In the genomic region with DNA sequence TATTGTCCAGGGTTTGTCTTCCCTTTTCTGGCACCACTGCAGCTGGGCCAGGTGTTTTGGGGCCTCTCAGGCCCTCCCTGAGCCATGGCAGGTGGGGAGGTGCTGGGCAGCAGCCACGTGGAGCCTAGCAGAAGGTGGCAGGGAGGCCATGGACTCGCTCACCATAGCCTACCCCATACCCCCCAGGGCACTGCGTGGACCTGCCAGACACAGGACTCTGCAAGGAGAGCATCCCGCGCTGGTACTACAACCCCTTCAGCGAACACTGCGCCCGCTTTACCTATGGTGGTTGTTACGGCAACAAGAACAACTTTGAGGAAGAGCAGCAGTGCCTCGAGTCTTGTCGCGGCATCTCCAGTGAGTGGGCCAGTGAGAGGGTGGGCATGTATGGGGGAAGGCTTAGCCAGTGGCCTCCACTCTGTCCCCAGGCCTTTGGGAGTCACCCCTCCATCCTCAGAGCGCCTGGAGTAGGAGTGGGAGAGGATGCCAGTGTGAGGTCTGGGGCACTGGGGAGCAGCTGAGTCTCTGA, we compare ENCODE assay signal across 21 cellular contexts. TPM values are rescaled to one million over a fixed set of nuclear protein-coding genes. Genes with fewer than 3 reads are reported as not detected.
"Had no signal": no experiment of that assay in that cellular context is flagged by ENCODE, and none has a peak within 500 bp of the region (broad histone marks: within the 10 kb centered on the region; RNA-seq: fewer than 3 reads in every experiment).

No MANE protein-coding gene starts in this region.

- H3K4me3 ChIP-seq: adrenal gland, coronary artery, gastrocnemius medialis, heart right ventricle, left lung, testis had no signal

- H3K27ac Mint-ChIP-seq: activated naive CD4-positive, alpha-beta T cell treated with anti-CD3 and anti-CD28 coated beads, Interleukin-2, amount 10 ng/mL, durations not matched to agents 7 days and 5 days; activated T-helper 1 cell treated with anti-CD3 and anti-CD28 coated beads, Interleukin-12 subunit alpha, Interleukin-12 subunit beta, Interleukin-2, Interleukin-4 antibody, amounts not matched to agents 30 ng/mL and 10 ng/mL and 1 ng/mL, durations not matched to agents 14 hours and 24 hours and 36 hours; natural killer cell treated with Interleukin-12 subunit alpha and Interleukin-12 subunit beta and Interleukin-15 and Interleukin-18, amount 100 ng/mL, for 72 hours; T-cell had no signal

- H3K36me3 Mint-ChIP-seq: activated naive CD4-positive, alpha-beta T cell treated with anti-CD3 and anti-CD28 coated beads, Interleukin-2, amount 10 ng/mL, durations not matched to agents 7 days and 5 days; natural killer cell treated with Interleukin-12 subunit alpha and Interleukin-12 subunit beta and Interleukin-15 and Interleukin-18, amount 100 ng/mL, for 72 hours; T-cell had no signal

- H3K4me3 Mint-ChIP-seq: activated naive CD4-positive, alpha-beta T cell treated with anti-CD3 and anti-CD28 coated beads, Interleukin-2, amount 10 ng/mL, durations not matched to agents 7 days and 5 days; activated T-helper 1 cell treated with anti-CD3 and anti-CD28 coated beads, Interleukin-12 subunit alpha, Interleukin-12 subunit beta, Interleukin-2, Interleukin-4 antibody, amounts not matched to agents 30 ng/mL and 10 ng/mL and 1 ng/mL, durations not matched to agents 14 hours and 24 hours and 36 hours; natural killer cell treated with Interleukin-12 subunit alpha and Interleukin-12 subunit beta and Interleukin-15 and Interleukin-18, amount 100 ng/mL, for 72 hours; stimulated activated naive CD8-positive, alpha-beta T cell treated with anti-CD3 and anti-CD28 coated beads, Interleukin-15, amount 100 ng/mL, for 72 hours; T-cell had no signal

- H3K4me1 ChIP-seq: gastrocnemius medialis, testis had no signal

- H3K27ac ChIP-seq: adrenal gland, coronary artery, gastrocnemius medialis, heart right ventricle, left lung, testis, WERI-Rb-1 had no signal

- FAIRE-seq: endothelial cell of umbilical vein had no signal

- H3K36me3 ChIP-seq: adrenal gland, gastrocnemius medialis, heart right ventricle, WERI-Rb-1 had no signal

- H3K9me3 Mint-ChIP-seq: activated naive CD4-positive, alpha-beta T cell treated with anti-CD3 and anti-CD28 coated beads, Interleukin-2, amount 10 ng/mL, durations not matched to agents 7 days and 5 days; activated T-helper 1 cell treated with anti-CD3 and anti-CD28 coated beads, Interleukin-12 subunit alpha, Interleukin-12 subunit beta, Interleukin-2, Interleukin-4 antibody, amounts not matched to agents 30 ng/mL and 10 ng/mL and 1 ng/mL, durations not matched to agents 14 hours and 24 hours and 36 hours; natural killer cell treated with Interleukin-12 subunit alpha and Interleukin-12 subunit beta and Interleukin-15 and Interleukin-18, amount 100 ng/mL, for 72 hours; stimulated activated naive CD8-positive, alpha-beta T cell treated with anti-CD3 and anti-CD28 coated beads, Interleukin-15, amount 100 ng/mL, for 72 hours; T-cell had no signal

- H3K27me3 ChIP-seq: adrenal gland, gastrocnemius medialis, left lung, testis had no signal

- DNase-seq: activated CD4-positive, alpha-beta T cell treated with anti-CD3 and anti-CD28 coated beads for 4 hours; activated naive CD4-positive, alpha-beta T cell treated with anti-CD3 and anti-CD28 coated beads, Interleukin-2, amount 10 ng/mL, durations not matched to agents 7 days and 5 days; adrenal gland; caudate nucleus; effector CD4-positive, alpha-beta T cell; gastrocnemius medialis; heart right ventricle; islet precursor cell; left lung; occipital lobe; stimulated activated CD4-positive, alpha-beta T cell treated with anti-CD3 and anti-CD28 coated beads, Interleukin-4, amount 100 ng/mL, for 1 hour; stimulated activated CD8-positive, alpha-beta memory T cell treated with anti-CD3 and anti-CD28 coated beads, Interleukin-4, amount 100 ng/mL, for 48 hours; stimulated activated naive CD8-positive, alpha-beta T cell treated with anti-CD3 and anti-CD28 coated beads, Interleukin-15, amount 100 ng/mL, for 72 hours; T-cell; testis; WERI-Rb-1 had no signal

- ATAC-seq: gastrocnemius medialis; heart right ventricle; left lung; natural killer cell treated with Interleukin-12 subunit alpha and Interleukin-12 subunit beta and Interleukin-15 and Interleukin-18, amount 100 ng/mL, for 72 hours; stimulated activated naive CD8-positive, alpha-beta T cell treated with anti-CD3 and anti-CD28 coated beads, Interleukin-15, amount 100 ng/mL, for 72 hours; T-cell had no signal

- H3K27me3 Mint-ChIP-seq: stimulated activated naive CD8-positive, alpha-beta T cell treated with anti-CD3 and anti-CD28 coated beads, Interleukin-15, amount 100 ng/mL, for 72 hours; T-cell had no signal

- H3K9me3 ChIP-seq: adrenal gland, gastrocnemius medialis, heart right ventricle, left lung, testis had no signal

RNA-seq across cellular contexts. Expression of a gene that starts 18.3 kb away (rescaled TPM):
- total RNA-seq: gastrocnemius medialis; heart right ventricle; natural killer cell treated with Interleukin-12 subunit alpha and Interleukin-12 subunit beta and Interleukin-15 and Interleukin-18, amount 100 ng/mL, for 72 hours; T-cell had no signal

RNA-seq across cellular contexts. Expression of a gene that starts 27.3 kb away (rescaled TPM):
- total RNA-seq: activated T-helper 1 cell treated with anti-CD3 and anti-CD28 coated beads, Interleukin-12 subunit alpha, Interleukin-12 subunit beta, Interleukin-2, Interleukin-4 antibody, amounts not matched to agents 30 ng/mL and 10 ng/mL and 1 ng/mL, durations not matched to agents 14 hours and 24 hours and 36 hours; adrenal gland; endothelial cell of umbilical vein; heart right ventricle; natural killer cell treated with Interleukin-12 subunit alpha and Interleukin-12 subunit beta and Interleukin-15 and Interleukin-18, amount 100 ng/mL, for 72 hours; occipital lobe; T-cell; urinary bladder had no signal
- polyA plus RNA-seq: adrenal gland, endothelial cell of umbilical vein, heart right ventricle, urinary bladder had no signal
